Comparison of ENCODE assay signal across 22 cellular contexts in genomic region chr11:106551744-106552671, GRCh38.
DNase-seq lines count a peak whose midpoint lies in the region; ATAC-seq, FAIRE-seq and TF ChIP-seq lines count a peak whose summit lies in the region.
"Had no signal": no experiment of that assay in that cellular context is flagged by ENCODE, and none has a peak within 500 bp of the region (broad histone marks: within the 10 kb centered on the region; RNA-seq: fewer than 3 reads in every experiment).

No MANE protein-coding gene starts in this region.

- BruUV-seq in HepG2 (replicated peaks; lab: Mats Ljungman, UMichigan) = no TSS peak

- CTCF ChIA-PET in HepG2 (lab: Yijun Ruan, JAX; ENCODE audit: low intra/inter-chr PET ratio, low total read pairs) = no interaction called here

- no peaks in the 10 kb centered on the region for H3K36me3 ChIP-seq in HepG2 (replicated peaks in 1 of 2; ENCODE audit: control insufficient read depth in 1 of 2, insufficient read depth in 2 of 2, low read length in 2 of 2)
- no peaks in the 10 kb centered on the region for H3K36me3 ChIP-seq in sigmoid colon
- H3K36me3 ChIP-seq: Peyer's patch, SJCRH30 had no signal

- H3K36me3 Mint-ChIP-seq in chondrocyte (ENCODE audit: low read depth) = peaks cover 5% of the 10 kb centered on the region
- H3K36me3 Mint-ChIP-seq: IgD-negative memory B cell had no signal

- no peaks in the 10 kb centered on the region for H3K79me2 ChIP-seq in HepG2 (ENCODE audit: insufficient read depth, low read length)

- H3K4me3 ChIP-seq in HepG2 (replicated peaks in 1 of 3; ENCODE audit: insufficient read depth in 1 of 3, low read depth in 2 of 3, low read length in 3 of 3) (no peak overlapping the region), sigmoid colon (no peak overlapping the region)
- H3K4me3 ChIP-seq: GM23248, Peyer's patch, SJCRH30 had no signal

- no peak for TF ChIP-seq RAD21 in HepG2 (CRISPR knock-in tag; IDR thresholded peaks at IDR 0.05)

- peaks cover 11% of the 10 kb centered on the region for H3K9me3 Mint-ChIP-seq in chondrocyte (ENCODE audit: low read depth)

- H3K4me2 ChIP-seq in HepG2 (ENCODE audit: low read depth, low read length) = no peak overlapping the region

- intact Hi-C loops in HepG2 (cut with micrococcal nuclease; ENCODE audit: unreplicated experiment) = no loop called here
- intact Hi-C loops in sigmoid colon (cut with DNase I) = no loop called here

- TF ChIP-seq POLR2A in HepG2 (IDR thresholded peaks at IDR 0.05; ENCODE audit: insufficient read depth in 1 of 2, low read depth in 2 of 2, low read length in 2 of 2) = no peak
- TF ChIP-seq POLR2A in sigmoid colon (IDR thresholded peaks at IDR 0.05) = no peak

- H3K9me3 ChIP-seq in HepG2 (ENCODE audit: low read length) (peaks cover 39% of the 10 kb centered on the region), sigmoid colon (peaks cover 0 to 6% (median 2%) of the 10 kb centered on the region in 4 donors)
- H3K9me3 ChIP-seq: Peyer's patch, SJCRH30 had no signal

- TF ChIP-seq EP300 in HepG2 (IDR thresholded peaks at IDR 0.05; ENCODE audit: low read depth in 2 of 2, low read length in 2 of 2) (no peak), HepG2 (CRISPR knock-in tag; IDR thresholded peaks at IDR 0.05; ENCODE audit: borderline replicate concordance) (no peak), sigmoid colon (IDR thresholded peaks at IDR 0.05) (no peak)

- no peaks in the 10 kb centered on the region for H4K20me1 ChIP-seq in HepG2 (ENCODE audit: insufficient read depth, low read length)

- WGBS in HepG2 (ENCODE audit: low lambda C conversion rate) = 70% methylated on average over 4 of the region's 13 CpGs
- WGBS in sigmoid colon, 2 donors = 81 to 87% methylated on average over 13 of the region's 13 CpGs

- H3K27me3 Mint-ChIP-seq in chondrocyte (ENCODE audit: low read depth) = no peaks in the 10 kb centered on the region
- H3K27me3 Mint-ChIP-seq: CD4-positive, alpha-beta T cell; IgD-negative memory B cell had no signal

- in situ Hi-C loops in HepG2 (cut with HindIII; ENCODE audit: extremely low pct_ligation_motif_present, low pct_unique_long_range_greater_than_20kb) (no loop called here), KBM-7 (cut with MboI; ENCODE audit: low pct_unique_long_range_greater_than_20kb, low sequenced_read_pairs) (no loop called here)

- H2AFZ ChIP-seq in HepG2 (ENCODE audit: low read length) = no peak overlapping the region
- H2AFZ ChIP-seq: GM23248 had no signal

- no peak; the same call in 2 of the 3 replicates for ATAC-seq in HepG2

- DNase-seq in chondrocyte (ENCODE audit: low spot score) (peak; percentile 87), HepG2 (ENCODE audit: low spot score) (no peak), sigmoid colon (peak; percentile 56), NCI-H1930 (lab: John Stamatoyannopoulos, UW) (no peak), HUDEP-2 (lab: John Stamatoyannopoulos, UW; ENCODE audit: unreplicated experiment in 76 of 76) (no peak), KBM-7 (no peak), dermis blood vessel endothelial cell (no peak)
- DNase-seq: CD4-positive, alpha-beta T cell; COR-L47; DMS 273 treated with DMSO at 0.1 percent for 48 hours; GM23248; MV-4-11; NCI-H1105 treated with DMSO at 0.1 percent for 48 hours; NCI-H2081 treated with DMSO at 0.1 percent for 48 hours; NCI-H2171 treated with DMSO at 0.1 percent for 48 hours; NCI-H446; NCI-H526; Peyer's patch; SJCRH30 had no signal

- no peaks in the 10 kb centered on the region for H3K4me1 Mint-ChIP-seq in chondrocyte (ENCODE audit: low read depth)
- H3K4me1 Mint-ChIP-seq: IgD-negative memory B cell had no signal

- H3K27ac ChIP-seq in HepG2 (ENCODE audit: extremely low read length, insufficient read depth, low read length) (no peak overlapping the region), sigmoid colon (no peak overlapping the region)
- H3K27ac ChIP-seq: GM23248, Peyer's patch, SJCRH30 had no signal

- no peak overlapping the region for H3K27ac Mint-ChIP-seq in chondrocyte (ENCODE audit: unreplicated experiment)
- H3K27ac Mint-ChIP-seq: CD4-positive, alpha-beta T cell; IgD-negative memory B cell had no signal

- no peak for FAIRE-seq in HepG2 (lab: Jason Lieb, UNC)
- FAIRE-seq: GM12891, HTR-8/SVneo had no signal

- no peak overlapping the region for H3K4me3 Mint-ChIP-seq in chondrocyte (ENCODE audit: unreplicated experiment)
- H3K4me3 Mint-ChIP-seq: CD4-positive, alpha-beta T cell; IgD-negative memory B cell had no signal

- POLR2A ChIA-PET in HepG2 (lab: Yijun Ruan, JAX) = no interaction called here

- H3K27me3 ChIP-seq in HepG2 (ENCODE audit: control insufficient read depth in 1 of 2, insufficient read depth in 2 of 2, low read length in 2 of 2) = no peaks in the 10 kb centered on the region
- H3K27me3 ChIP-seq in sigmoid colon = no peaks in the 10 kb centered on the region
- H3K27me3 ChIP-seq: Peyer's patch, SJCRH30 had no signal

- no peak overlapping the region for H3K9ac ChIP-seq in HepG2 (ENCODE audit: insufficient read depth, low read depth, low read length)
- H3K9ac ChIP-seq: GM23248 had no signal

- TF ChIP-seq CTCF in chondrocyte (IDR thresholded peaks at IDR 0.05) (no peak), HepG2 (CRISPR knock-in tag; IDR thresholded peaks at IDR 0.05) (no peak), sigmoid colon (IDR thresholded peaks at IDR 0.05) (no peak)

- H3K4me1 ChIP-seq in HepG2 (ENCODE audit: insufficient read depth, low read length) = 0 out of 2 replicates have a peak, but pooled peaks cover 7% of the 10 kb centered on the region
- no peaks in the 10 kb centered on the region for H3K4me1 ChIP-seq in sigmoid colon
- H3K4me1 ChIP-seq: Peyer's patch, SJCRH30 had no signal

TF ChIP-seq in HepG2, 621 proteins besides CTCF, POLR2A, EP300 and RAD21:
- TF ChIP-seq PREB (CRISPR knock-in tag; IDR thresholded peaks at IDR 0.05) (no peak), AGO2 (optimal IDR thresholded peaks at IDR 0.05; ENCODE audit: low read depth, low read length) (peak; percentile 30), ZNF703 (CRISPR knock-in tag; IDR thresholded peaks at IDR 0.05; ENCODE audit: borderline replicate concordance) (no peak), ATAD3A (CRISPR knock-in tag; IDR thresholded peaks at IDR 0.05) (no peak), ZNF30 (CRISPR knock-in tag; IDR thresholded peaks at IDR 0.05) (no peak), MATR3 (CRISPR knock-in tag; IDR thresholded peaks at IDR 0.05) (no peak)

Comparison
In these comparisons a context has a peak if more than half of its experiments do, and no peak if none do; other contexts are left out.
1. DNase-seq: peak in chondrocyte (single experiment) and sigmoid colon (single experiment); none in HepG2 (single experiment), NCI-H1930 (0 of 2), HUDEP-2 (0 of 76), KBM-7 (single experiment) and dermis blood vessel endothelial cell (single experiment).